18 cellular contexts compared by ENCODE assay signal in the genomic region with DNA sequence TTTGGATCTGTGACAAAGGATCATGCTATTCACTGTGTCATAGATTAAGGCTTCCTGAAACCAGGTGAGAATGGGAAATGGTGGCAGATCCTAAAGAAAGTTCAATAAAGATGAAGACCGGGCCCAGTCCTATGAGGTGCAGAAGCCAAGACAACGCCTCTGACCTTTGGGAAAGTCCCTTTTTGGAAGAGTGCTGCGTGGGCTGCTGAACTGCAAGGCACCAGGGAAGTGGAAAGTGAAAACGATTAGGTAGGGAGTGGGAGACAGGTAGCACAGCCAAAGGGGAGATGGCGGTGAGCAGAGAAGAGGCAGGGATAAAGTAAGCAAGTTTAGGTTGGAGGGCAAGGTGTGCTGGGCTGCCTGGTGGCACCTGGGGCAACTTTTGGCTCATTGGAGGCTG. TPM values are rescaled to one million over a fixed set of nuclear protein-coding genes. Genes with fewer than 3 reads are reported as not detected.
DNase-seq lines count a peak whose midpoint lies in the region; ATAC-seq, FAIRE-seq and TF ChIP-seq lines count a peak whose summit lies in the region.
"Had no signal": no experiment of that assay in that cellular context is flagged by ENCODE, and none has a peak within 500 bp of the region (broad histone marks: within the 10 kb centered on the region; RNA-seq: fewer than 3 reads in every experiment).

No MANE protein-coding gene starts in this region.

- peaks cover 100% of the 10 kb centered on the region for H3K79me2 ChIP-seq in HepG2 (ENCODE audit: insufficient read depth, low read length)
- no peaks in the 10 kb centered on the region for H3K79me2 ChIP-seq in Karpas-422 (ENCODE audit: low read length)

- in situ Hi-C loops in HepG2 (cut with HindIII; ENCODE audit: extremely low pct_ligation_motif_present, low pct_unique_long_range_greater_than_20kb): no loop called here

- no peak for DNase-seq in activated naive CD8-positive, alpha-beta T cell treated with anti-CD3 and anti-CD28 coated beads, Interleukin-2, amount 50 U/mL, for 24 hours
- DNase-seq in activated naive CD8-positive, alpha-beta T cell treated with anti-CD3 and anti-CD28 coated beads for 36 hours: no peak
- DNase-seq in HFFc6: no peak
- no peak for DNase-seq in HepG2 (ENCODE audit: low spot score)
- DNase-seq in colonic mucosa: no peak
- no peak for DNase-seq in DMS79 treated with DMSO at 0.1 percent for 48 hours (lab: John Stamatoyannopoulos, UW)
- DNase-seq in Karpas-422: no peak
- DNase-seq: activated CD8-positive, alpha-beta memory T cell treated with anti-CD3 and anti-CD28 coated beads for 24 hours; foreskin fibroblast; GM23248; NCI-H1694 treated with DMSO at 0.1 percent for 48 hours; NCI-H446; pancreas; spleen; upper lobe of right lung had no signal

- H2AFZ ChIP-seq in HepG2 (ENCODE audit: low read length): no peak overlapping the region
- no peak overlapping the region for H2AFZ ChIP-seq in Karpas-422 (ENCODE audit: low read length)
- H2AFZ ChIP-seq: GM23248 had no signal

- peak; percentile 72 for ATAC-seq in activated naive CD8-positive, alpha-beta T cell treated with anti-CD3 and anti-CD28 coated beads, Interleukin-2, amount 50 U/mL, for 24 hours
- ATAC-seq in HepG2: no peak
- ATAC-seq: pancreas, upper lobe of right lung had no signal

- H3K9me3 Mint-ChIP-seq in activated naive CD8-positive, alpha-beta T cell treated with anti-CD3 and anti-CD28 coated beads, Interleukin-2, amount 50 U/mL, for 24 hours: no peaks in the 10 kb centered on the region
- H3K9me3 Mint-ChIP-seq in activated naive CD8-positive, alpha-beta T cell treated with anti-CD3 and anti-CD28 coated beads for 36 hours: no peaks in the 10 kb centered on the region
- H3K9me3 Mint-ChIP-seq in HFFc6: no peaks in the 10 kb centered on the region
- H3K9me3 Mint-ChIP-seq: activated naive CD4-positive, alpha-beta T cell treated with anti-CD3 and anti-CD28 coated beads, Interleukin-2, amount 50 U/mL, for 24 hours had no signal

- no peaks in the 10 kb centered on the region for H3K9me3 ChIP-seq in HepG2 (ENCODE audit: low read length)
- no peaks in the 10 kb centered on the region for H3K9me3 ChIP-seq in stomach smooth muscle (ENCODE audit: control insufficient read depth in 2 of 2, low read length in 2 of 2)
- no peaks in the 10 kb centered on the region for H3K9me3 ChIP-seq in colonic mucosa
- H3K9me3 ChIP-seq in Karpas-422 (ENCODE audit: low read length): no peaks in the 10 kb centered on the region
- H3K9me3 ChIP-seq: pancreas, SJSA1, spleen, upper lobe of right lung had no signal

- FAIRE-seq in HepG2 (lab: Jason Lieb, UNC): no peak
- FAIRE-seq: pancreas had no signal

- H3K4me3 ChIP-seq in HepG2 (replicated peaks in 1 of 3; ENCODE audit: insufficient read depth in 1 of 3, low read depth in 2 of 3, low read length in 3 of 3) (no peak overlapping the region), stomach smooth muscle (ENCODE audit: low read length in 2 of 2) (no peak overlapping the region), colonic mucosa (no peak overlapping the region), Karpas-422 (ENCODE audit: low read length) (no peak overlapping the region)
- H3K4me3 ChIP-seq: GM23248, pancreas, SJSA1, spleen, upper lobe of right lung had no signal

- no peaks in the 10 kb centered on the region for H3K27me3 ChIP-seq in HepG2 (ENCODE audit: control insufficient read depth in 1 of 2, insufficient read depth in 2 of 2, low read length in 2 of 2)
- H3K27me3 ChIP-seq in stomach smooth muscle (ENCODE audit: control insufficient read depth in 1 of 2, insufficient read depth in 2 of 2, low read length in 2 of 2): no peaks in the 10 kb centered on the region
- H3K27me3 ChIP-seq in colonic mucosa: no peaks in the 10 kb centered on the region
- H3K27me3 ChIP-seq in Karpas-422 (ENCODE audit: low read length): no peaks in the 10 kb centered on the region
- H3K27me3 ChIP-seq: pancreas, SJSA1, upper lobe of right lung had no signal

- intact Hi-C loops in HepG2 (cut with micrococcal nuclease; ENCODE audit: unreplicated experiment): no loop called here
- intact Hi-C loops in colonic mucosa (cut with DNase I): no loop called here

- CTCF ChIA-PET in HepG2 (lab: Yijun Ruan, JAX; ENCODE audit: low intra/inter-chr PET ratio, low total read pairs): no interaction called here

- H3K9ac ChIP-seq in HepG2 (ENCODE audit: insufficient read depth, low read depth, low read length): no peak overlapping the region
- H3K9ac ChIP-seq in stomach smooth muscle (ENCODE audit: low read length in 2 of 2): no peak overlapping the region
- no peak overlapping the region for H3K9ac ChIP-seq in colonic mucosa (ENCODE audit: low read depth in 2 of 2, low read length in 2 of 2)
- H3K9ac ChIP-seq in Karpas-422 (ENCODE audit: low read length): no peak overlapping the region
- H3K9ac ChIP-seq: GM23248 had no signal

- H3K4me3 Mint-ChIP-seq in activated naive CD8-positive, alpha-beta T cell treated with anti-CD3 and anti-CD28 coated beads, Interleukin-2, amount 50 U/mL, for 24 hours: peak overlapping the region; percentile 15
- no peak overlapping the region for H3K4me3 Mint-ChIP-seq in activated naive CD8-positive, alpha-beta T cell treated with anti-CD3 and anti-CD28 coated beads for 36 hours
- H3K4me3 Mint-ChIP-seq in HFFc6: peak overlapping the region; percentile 25
- H3K4me3 Mint-ChIP-seq: activated naive CD4-positive, alpha-beta T cell treated with anti-CD3 and anti-CD28 coated beads, Interleukin-2, amount 50 U/mL, for 24 hours had no signal

- H3K36me3 Mint-ChIP-seq in activated naive CD8-positive, alpha-beta T cell treated with anti-CD3 and anti-CD28 coated beads, Interleukin-2, amount 50 U/mL, for 24 hours (ENCODE audit: low read depth): peaks cover 5% of the 10 kb centered on the region
- peaks cover 23% of the 10 kb centered on the region for H3K36me3 Mint-ChIP-seq in activated naive CD8-positive, alpha-beta T cell treated with anti-CD3 and anti-CD28 coated beads for 36 hours
- H3K36me3 Mint-ChIP-seq in HFFc6 (ENCODE audit: low read depth): peaks cover 72% of the 10 kb centered on the region

- no peak for TF ChIP-seq RAD21 in HepG2 (CRISPR knock-in tag; IDR thresholded peaks at IDR 0.05)

- peak overlapping the region; percentile 32 for H3K27ac Mint-ChIP-seq in activated naive CD8-positive, alpha-beta T cell treated with anti-CD3 and anti-CD28 coated beads, Interleukin-2, amount 50 U/mL, for 24 hours
- H3K27ac Mint-ChIP-seq in activated naive CD8-positive, alpha-beta T cell treated with anti-CD3 and anti-CD28 coated beads for 36 hours: no peak overlapping the region
- H3K27ac Mint-ChIP-seq in HFFc6: peak overlapping the region; percentile 60
- H3K27ac Mint-ChIP-seq: activated naive CD4-positive, alpha-beta T cell treated with anti-CD3 and anti-CD28 coated beads, Interleukin-2, amount 50 U/mL, for 24 hours had no signal

- TF ChIP-seq CTCF in HFFc6 (IDR thresholded peaks at IDR 0.05) (no peak), HepG2 (CRISPR knock-in tag; IDR thresholded peaks at IDR 0.05) (no peak), colonic mucosa (IDR thresholded peaks at IDR 0.05) (no peak)

- H3K36me3 ChIP-seq in HepG2 (replicated peaks in 1 of 2; ENCODE audit: control insufficient read depth in 1 of 2, insufficient read depth in 2 of 2, low read length in 2 of 2) (peaks cover 3 to 46% of the 10 kb centered on the region in 2 experiments), stomach smooth muscle (ENCODE audit: control insufficient read depth in 2 of 2, insufficient read depth in 2 of 2, low read length in 2 of 2) (peaks cover 0 to 2% of the 10 kb centered on the region in 2 donors), colonic mucosa (no peaks in the 10 kb centered on the region), Karpas-422 (ENCODE audit: insufficient read depth, low read length) (no peaks in the 10 kb centered on the region)
- H3K36me3 ChIP-seq: pancreas had no signal

- BruUV-seq in HepG2 (replicated peaks; lab: Mats Ljungman, UMichigan): no TSS peak

- H4K20me1 ChIP-seq in HepG2 (ENCODE audit: insufficient read depth, low read length) (peaks cover 97% of the 10 kb centered on the region), Karpas-422 (ENCODE audit: insufficient read depth, low read depth, low read length) (peaks cover 44% of the 10 kb centered on the region)

- POLR2A ChIA-PET in HepG2 (lab: Yijun Ruan, JAX): interaction anchor here (1.3 to 2.6 kb wide), 5 partner anchors 13 to 22 kb away, joined by 3 to 7 read pairs (median 6); a partner anchor contains a TSS

- peaks cover 35% of the 10 kb centered on the region for H3K4me1 Mint-ChIP-seq in activated naive CD8-positive, alpha-beta T cell treated with anti-CD3 and anti-CD28 coated beads, Interleukin-2, amount 50 U/mL, for 24 hours
- H3K4me1 Mint-ChIP-seq in activated naive CD8-positive, alpha-beta T cell treated with anti-CD3 and anti-CD28 coated beads for 36 hours: peaks cover 44% of the 10 kb centered on the region
- peaks cover 92% of the 10 kb centered on the region for H3K4me1 Mint-ChIP-seq in HFFc6 (ENCODE audit: low read depth)

- H3K4me2 ChIP-seq in HepG2 (ENCODE audit: low read depth, low read length) (peak overlapping the region; percentile 28; the same call in 1 of the 2 replicates), Karpas-422 (ENCODE audit: low read depth, low read length, poor library complexity, severe bottlenecking) (no peak overlapping the region)

- H3K27me3 Mint-ChIP-seq in activated naive CD8-positive, alpha-beta T cell treated with anti-CD3 and anti-CD28 coated beads, Interleukin-2, amount 50 U/mL, for 24 hours: no peaks in the 10 kb centered on the region
- no peaks in the 10 kb centered on the region for H3K27me3 Mint-ChIP-seq in activated naive CD8-positive, alpha-beta T cell treated with anti-CD3 and anti-CD28 coated beads for 36 hours
- peaks cover 5% of the 10 kb centered on the region for H3K27me3 Mint-ChIP-seq in HFFc6 (ENCODE audit: insufficient read depth)
- H3K27me3 Mint-ChIP-seq: activated naive CD4-positive, alpha-beta T cell treated with anti-CD3 and anti-CD28 coated beads, Interleukin-2, amount 50 U/mL, for 24 hours had no signal

- 95% methylated on average over 5 of the region's 5 CpGs for WGBS in HepG2 (ENCODE audit: low lambda C conversion rate)

- H3K9me2 ChIP-seq in Karpas-422 (replicated peaks; ENCODE audit: insufficient read depth, low read length): no peaks in the 10 kb centered on the region

- TF ChIP-seq EP300 in HepG2 (IDR thresholded peaks at IDR 0.05; ENCODE audit: low read depth in 2 of 2, low read length in 2 of 2) (no peak), HepG2 (CRISPR knock-in tag; IDR thresholded peaks at IDR 0.05; ENCODE audit: borderline replicate concordance) (no peak)

- H3K27ac ChIP-seq in HepG2 (ENCODE audit: extremely low read length, insufficient read depth, low read length) (no peak overlapping the region), stomach smooth muscle (ENCODE audit: low read length) (peak overlapping the region; percentile 74), colonic mucosa (no peak overlapping the region), Karpas-422 (ENCODE audit: low read length) (no peak overlapping the region)
- H3K27ac ChIP-seq: GM23248, pancreas, SJSA1, spleen, upper lobe of right lung had no signal

- TF ChIP-seq POLR2A in HepG2 (IDR thresholded peaks at IDR 0.05; ENCODE audit: insufficient read depth in 1 of 2, low read depth in 2 of 2, low read length in 2 of 2): no peak

- H3K4me1 ChIP-seq in HepG2 (ENCODE audit: insufficient read depth, low read length): peaks cover 100% of the 10 kb centered on the region
- H3K4me1 ChIP-seq in stomach smooth muscle (ENCODE audit: control insufficient read depth, insufficient read depth, low read length): peaks cover 73% of the 10 kb centered on the region
- H3K4me1 ChIP-seq in colonic mucosa: peaks cover 5% of the 10 kb centered on the region
- no peaks in the 10 kb centered on the region for H3K4me1 ChIP-seq in Karpas-422 (ENCODE audit: low read length)

RNA-seq across cellular contexts. Expression of a gene that starts 16.3 kb away (rescaled TPM):
- total RNA-seq in activated naive CD8-positive, alpha-beta T cell treated with anti-CD3 and anti-CD28 coated beads for 36 hours: 10 to 100 TPM; 12.5 to 13.6 TPM
- total RNA-seq in HFFc6 (2021; fragmentation: NEBNext Ultra II Directional; extraction: Animal tissue kit (Norgen Biotek cat#: 25700)): 100 to 1,000 TPM in 3 of 6 experiments, 10 to 100 TPM in 3; 78.5 to 138 (median 99.8) TPM
- total RNA-seq in HepG2 (2016; rRNA removed; fragmentation: Illumina TruSeq; extraction: Trizol) (30.8 and 48.1 TPM in 2 replicates), colonic mucosa (10 to 100 TPM; 28.2 to 61.8 TPM)
- 4.0 and 5.0 TPM in 2 replicates for total RNA-seq in HepG2 (2016; cell fraction: cytosol; rRNA removed; fragmentation: Illumina TruSeq; extraction: Trizol; ENCODE audit: low read depth)
- 27.9 and 48.3 TPM in 2 replicates for total RNA-seq in HepG2 (2016; cell fraction: insoluble cytoplasmic fraction; rRNA removed; fragmentation: Illumina TruSeq; extraction: Trizol)
- total RNA-seq in HepG2 (2016; cell fraction: membrane; rRNA removed; fragmentation: Illumina TruSeq; extraction: Trizol): 15.6 and 16.3 TPM in 2 replicates
- 50.3 and 53.0 TPM in 2 replicates for total RNA-seq in HepG2 (2016; cell fraction: nucleus; rRNA removed; fragmentation: Illumina TruSeq; extraction: Trizol)
- polyA plus RNA-seq in HepG2 (2011; rRNA removed): 59.0 and 62.9 TPM in 2 replicates
- 44.6 and 63.1 TPM in 2 replicates for polyA plus RNA-seq in HepG2 (2011; cell fraction: cytosol; rRNA removed)
- 78.5 and 95.6 TPM in 2 replicates for polyA plus RNA-seq in HepG2 (2011; cell fraction: nucleus; rRNA removed)
- polyA plus RNA-seq in HepG2 (2012): 49.8 and 59.5 TPM in 2 replicates
- polyA plus RNA-seq in HepG2 (2016; cell fraction: cytosol; fragmentation: Illumina TruSeq; extraction: Trizol; ENCODE audit: low read depth): 0.49 and 0.73 TPM in 2 replicates
- polyA plus RNA-seq in HepG2 (2016; cell fraction: insoluble cytoplasmic fraction; fragmentation: Illumina TruSeq; extraction: Trizol; ENCODE audit: low read depth): 27.4 and 31.9 TPM in 2 replicates
- polyA plus RNA-seq in HepG2 (2016; cell fraction: membrane; fragmentation: Illumina TruSeq; extraction: Trizol; ENCODE audit: low read depth): 4.4 and 4.9 TPM in 2 replicates
- 32.1 and 37.5 TPM in 2 replicates for polyA plus RNA-seq in HepG2 (2016; cell fraction: nucleus; fragmentation: Illumina TruSeq; extraction: Trizol; ENCODE audit: insufficient read depth, low read depth)
- 48.4 and 211 TPM in 2 replicates for polyA minus RNA-seq in HepG2 (2011; rRNA and poly(A)+ RNA removed; ENCODE audit: low replicate concordance)
- polyA minus RNA-seq in HepG2 (2011; cell fraction: cytosol; rRNA and poly(A)+ RNA removed): 125 and 134 TPM in 2 replicates
- 274 and 278 TPM in 2 replicates for polyA minus RNA-seq in HepG2 (2011; cell fraction: nucleus; rRNA and poly(A)+ RNA removed)
- total RNA-seq in Karpas-422 (2014; rRNA removed; shearing (Covaris generic); ENCODE audit: low replicate concordance): 4.4 and 8.5 TPM in 2 replicates
